In the genomic region with DNA sequence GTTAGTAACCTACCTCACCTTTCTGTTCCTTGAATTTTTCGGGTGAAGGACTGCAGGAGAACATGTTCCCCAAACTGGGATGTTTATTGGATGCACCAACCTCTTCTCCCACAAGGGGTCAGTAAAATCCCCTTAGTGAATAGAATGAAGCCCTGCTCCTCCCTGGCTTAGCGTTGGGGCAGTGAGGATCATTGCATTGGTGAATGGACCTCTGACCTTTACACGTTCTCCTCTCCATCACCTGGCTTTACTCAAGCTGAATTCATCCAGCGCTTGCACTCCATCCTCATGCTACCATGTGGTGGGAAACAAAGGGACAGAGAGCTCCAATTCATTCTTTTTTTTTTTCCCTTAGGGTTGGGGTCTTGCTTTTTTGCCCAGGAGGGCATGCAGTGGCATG, we compare ENCODE assay signal across 8 cellular contexts.
DNase-seq lines count a peak whose midpoint lies in the region; ATAC-seq and TF ChIP-seq lines count a peak whose summit lies in the region.

No MANE protein-coding gene starts in this region.

- peak; percentile 69 for ATAC-seq in HG02678 (IDR thresholded peaks at IDR 0.05; ENCODE audit: unreplicated experiment)
- peak; percentile 83 for ATAC-seq in left lung

- no peak for DNase-seq in AG09319 (ENCODE audit: extremely low read depth, low read depth)
- peak; percentile 6 for DNase-seq in GDM1 (lab: John Stamatoyannopoulos, UW)
- peak; percentile 61 for DNase-seq in NCI-H748 (lab: John Stamatoyannopoulos, UW; ENCODE audit: unreplicated experiment)
- no peak for DNase-seq in chondrocyte (ENCODE audit: low spot score)
- no peak for DNase-seq in left lung
- DNase-seq in type B pancreatic cell (ENCODE audit: extremely low spot score, unreplicated experiment), result no peak
- DNase-seq in cerebellar nuclear complex (lab: John Stamatoyannopoulos, UW), result no peak

- no peaks in the 10 kb centered on the region for H3K36me3 ChIP-seq in left lung

- intact Hi-C loops in left lung (cut with DNase I), result no loop called here

- peak; percentile 75 for TF ChIP-seq CTCF in AG09319 (IDR thresholded peaks at IDR 0.05; ENCODE audit: low read depth, low read length)
- peak; percentile 86 for TF ChIP-seq CTCF in chondrocyte (IDR thresholded peaks at IDR 0.05)
- TF ChIP-seq CTCF in left lung (IDR thresholded peaks at IDR 0.05), result peak; percentile 52 to 62
- TF ChIP-seq CTCF in type B pancreatic cell (conservative IDR thresholded peaks at IDR 0.05), result peak; percentile 85

- peaks cover 0 to 7% of the 10 kb centered on the region in 2 donors for H3K27me3 ChIP-seq in left lung

- H3K9me3 Mint-ChIP-seq in chondrocyte (ENCODE audit: low read depth) (no peaks in the 10 kb centered on the region), type B pancreatic cell (peaks cover 5% of the 10 kb centered on the region)

- no peaks in the 10 kb centered on the region for H3K9me3 ChIP-seq in left lung

- H3K4me3 Mint-ChIP-seq in chondrocyte (ENCODE audit: unreplicated experiment) (no peak overlapping the region), type B pancreatic cell (no peak overlapping the region)

- H3K27me3 Mint-ChIP-seq in chondrocyte (ENCODE audit: low read depth) (peaks cover 4% of the 10 kb centered on the region), type B pancreatic cell (peaks cover 7% of the 10 kb centered on the region)

- H3K4me3 ChIP-seq in left lung, result no peak overlapping the region

- H3K4me1 Mint-ChIP-seq in chondrocyte (ENCODE audit: low read depth) (no peaks in the 10 kb centered on the region), type B pancreatic cell (ENCODE audit: unreplicated experiment) (peaks cover 6% of the 10 kb centered on the region)

- H3K36me3 Mint-ChIP-seq in chondrocyte (ENCODE audit: low read depth) (no peaks in the 10 kb centered on the region), type B pancreatic cell (no peaks in the 10 kb centered on the region)

- H3K4me1 ChIP-seq in left lung, result no peaks in the 10 kb centered on the region

- no peak overlapping the region for H3K27ac ChIP-seq in left lung

- H3K27ac Mint-ChIP-seq in chondrocyte (ENCODE audit: unreplicated experiment) (no peak overlapping the region), type B pancreatic cell (no peak overlapping the region)

Comparison
In these comparisons a context has a peak if more than half of its experiments do, and no peak if none do; other contexts are left out.
1. DNase-seq: peak in GDM1 (single experiment) and NCI-H748 (single experiment); none in AG09319 (single experiment), chondrocyte (single experiment), left lung (0 of 2), type B pancreatic cell (single experiment) and cerebellar nuclear complex (0 of 2).
2. Peak in every context shown above with its lines, with median percentiles within 50 percentile points of each other: CTCF ChIP-seq.